ENCODE assay signal across 1 cellular context in genomic region chr11:41289408-41289807, GRCh38.
TF ChIP-seq lines count a peak whose summit lies in the region.

No MANE protein-coding gene starts in this region.

TF ChIP-seq in H1, 55 proteins besides CTCF, POLR2A, EP300 and RAD21 (continued from another document):
- TF ChIP-seq SIX5 (IDR thresholded peaks at IDR 0.05; ENCODE audit: low read depth, low read length), result no peak
- TF ChIP-seq TCF12 (IDR thresholded peaks at IDR 0.05; ENCODE audit: low read depth, low read length), result no peak
TF ChIP-seq in H1: peak in this region for 0.
